In genomic region chr22:42294034-42294985, GRCh38 we compare ENCODE assay signal across 8 cellular contexts. TPM values are rescaled to one million over a fixed set of nuclear protein-coding genes. Genes with fewer than 3 reads are reported as not detected.
DNase-seq lines count a peak whose midpoint lies in the region; ATAC-seq lines count a peak whose summit lies in the region.

No MANE protein-coding gene starts in this region.

- intact Hi-C loops in CD4-positive, alpha-beta memory T cell (cut with micrococcal nuclease), result no loop called here

- peak overlapping the region; percentile 26 for H3K27ac ChIP-seq in CD4-positive, alpha-beta memory T cell (ENCODE audit: low read depth, low read length)

- H3K27me3 ChIP-seq in CD4-positive, alpha-beta memory T cell (ENCODE audit: insufficient read depth, low read length), result no peaks in the 10 kb centered on the region

- peaks cover 36 to 76% (median 51%) of the 10 kb centered on the region in 4 donors for H3K4me1 Mint-ChIP-seq in CD4-positive, alpha-beta memory T cell
- H3K4me1 Mint-ChIP-seq in natural killer cell treated with Interleukin-12 subunit alpha and Interleukin-12 subunit beta and Interleukin-15 and Interleukin-18, amount 100 ng/mL, for 72 hours (ENCODE audit: low read depth in 2 of 2), result peaks cover 0 to 3% of the 10 kb centered on the region in 2 donors

- no peaks in the 10 kb centered on the region for H3K36me3 Mint-ChIP-seq in CD4-positive, alpha-beta memory T cell
- H3K36me3 Mint-ChIP-seq in natural killer cell treated with Interleukin-12 subunit alpha and Interleukin-12 subunit beta and Interleukin-15 and Interleukin-18, amount 100 ng/mL, for 72 hours, result no peaks in the 10 kb centered on the region

- peaks cover 57% of the 10 kb centered on the region for H3K4me1 ChIP-seq in CD4-positive, alpha-beta memory T cell (ENCODE audit: insufficient read depth, low read length)

- no peaks in the 10 kb centered on the region for H3K27me3 Mint-ChIP-seq in CD4-positive, alpha-beta memory T cell
- no peaks in the 10 kb centered on the region for H3K27me3 Mint-ChIP-seq in natural killer cell treated with Interleukin-12 subunit alpha and Interleukin-12 subunit beta and Interleukin-15 and Interleukin-18, amount 100 ng/mL, for 72 hours

- H3K4me3 ChIP-seq in CD4-positive, alpha-beta memory T cell (ENCODE audit: low read length in 2 of 2), result no peak overlapping the region

- H3K27ac Mint-ChIP-seq in CD4-positive, alpha-beta memory T cell, result peak overlapping the region; percentile 27 to 87 (median 78)
- no peak overlapping the region for H3K27ac Mint-ChIP-seq in natural killer cell treated with Interleukin-12 subunit alpha and Interleukin-12 subunit beta and Interleukin-15 and Interleukin-18, amount 100 ng/mL, for 72 hours

- H3K4me3 Mint-ChIP-seq in CD4-positive, alpha-beta memory T cell, result peak overlapping the region in 6 of 8 donors; percentile 25 to 71 (median 53)
- no peak overlapping the region for H3K4me3 Mint-ChIP-seq in natural killer cell treated with Interleukin-12 subunit alpha and Interleukin-12 subunit beta and Interleukin-15 and Interleukin-18, amount 100 ng/mL, for 72 hours

- no peaks in the 10 kb centered on the region for H3K9me3 ChIP-seq in CD4-positive, alpha-beta memory T cell (ENCODE audit: control insufficient read depth in 1 of 2, low read length in 2 of 2)

- no peak for ATAC-seq in GM19328 (IDR thresholded peaks at IDR 0.05; ENCODE audit: unreplicated experiment)
- ATAC-seq in natural killer cell treated with Interleukin-12 subunit alpha and Interleukin-12 subunit beta and Interleukin-15 and Interleukin-18, amount 100 ng/mL, for 72 hours, result no peak

- CTCF ChIA-PET in CD4-positive, alpha-beta memory T cell (lab: Charles Lee; ENCODE audit: partially characterized antibody), result interaction anchor here (1.4 kb wide), 1 partner anchor 10 kb away, joined by 4 read pairs; no protein-coding TSS in a partner anchor

- H3K36me3 ChIP-seq in CD4-positive, alpha-beta memory T cell (ENCODE audit: insufficient read depth, low read length), result no peaks in the 10 kb centered on the region

- no peaks in the 10 kb centered on the region for H3K9me3 Mint-ChIP-seq in CD4-positive, alpha-beta memory T cell
- no peaks in the 10 kb centered on the region for H3K9me3 Mint-ChIP-seq in natural killer cell treated with Interleukin-12 subunit alpha and Interleukin-12 subunit beta and Interleukin-15 and Interleukin-18, amount 100 ng/mL, for 72 hours

- DNase-seq in CD4-positive, alpha-beta memory T cell, result peak; percentile 43 to 52 (median 48)
- DNase-seq in HuH-7 (ENCODE audit: low spot score), result peak; percentile 87
- peak; percentile 35 for DNase-seq in activated CD4-positive, alpha-beta T cell treated with anti-CD3 and anti-CD28 coated beads, Interleukin-2, amount 50 U/mL, for 1 hour
- peak; percentile 82 for DNase-seq in hepatic stellate cell (ENCODE audit: low spot score)
- no peak for DNase-seq in H4 (ENCODE audit: low spot score)
- DNase-seq in NCI-H187 (lab: John Stamatoyannopoulos, UW), result no peak
- DNase-seq in natural killer cell treated with Interleukin-12 subunit alpha and Interleukin-12 subunit beta and Interleukin-15 and Interleukin-18, amount 100 ng/mL, for 72 hours (ENCODE audit: low spot score), result no peak

- POLR2A ChIA-PET in CD4-positive, alpha-beta memory T cell (lab: Charles Lee; ENCODE audit: partially characterized antibody), result interaction anchor here (1.2 kb wide), 1 partner anchor 10 kb away, joined by 4 read pairs; no protein-coding TSS in a partner anchor

RNA-seq across cellular contexts. Expression of gene TCF20, which starts 23.9 kb away (rescaled TPM):
- 10 to 100 TPM; 88.7 to 93.4 TPM for total RNA-seq in CD4-positive, alpha-beta memory T cell
- polyA plus RNA-seq in CD4-positive, alpha-beta memory T cell, result 1 to 10 TPM in 1 of 2 donors, under 1 TPM in 1; 0.72 to 4.8 TPM
- 17.8 and 23.5 TPM in 2 replicates for total RNA-seq in H4 (2014; rRNA removed; shearing (Covaris generic))
- total RNA-seq in natural killer cell treated with Interleukin-12 subunit alpha and Interleukin-12 subunit beta and Interleukin-15 and Interleukin-18, amount 100 ng/mL, for 72 hours, result 10 to 100 TPM; 54.8 to 69.0 TPM

Comparison
In these comparisons a context has a peak if more than half of its experiments do, and no peak if none do; other contexts are left out.
1. DNase-seq: peak in CD4-positive, alpha-beta memory T cell (5 of 5), HuH-7 (single experiment), activated CD4-positive, alpha-beta T cell treated with anti-CD3 and anti-CD28 coated beads, Interleukin-2, amount 50 U/mL, for 1 hour (single experiment) and hepatic stellate cell (single experiment); none in H4 (single experiment), NCI-H187 (0 of 2) and natural killer cell treated with Interleukin-12 subunit alpha and Interleukin-12 subunit beta and Interleukin-15 and Interleukin-18, amount 100 ng/mL, for 72 hours (single experiment).
2. H3K27ac Mint-ChIP-seq: peak in CD4-positive, alpha-beta memory T cell (7 of 7); none in natural killer cell treated with Interleukin-12 subunit alpha and Interleukin-12 subunit beta and Interleukin-15 and Interleukin-18, amount 100 ng/mL, for 72 hours (0 of 2).